ENCODE assay signal across 22 cellular contexts in the genomic region with DNA sequence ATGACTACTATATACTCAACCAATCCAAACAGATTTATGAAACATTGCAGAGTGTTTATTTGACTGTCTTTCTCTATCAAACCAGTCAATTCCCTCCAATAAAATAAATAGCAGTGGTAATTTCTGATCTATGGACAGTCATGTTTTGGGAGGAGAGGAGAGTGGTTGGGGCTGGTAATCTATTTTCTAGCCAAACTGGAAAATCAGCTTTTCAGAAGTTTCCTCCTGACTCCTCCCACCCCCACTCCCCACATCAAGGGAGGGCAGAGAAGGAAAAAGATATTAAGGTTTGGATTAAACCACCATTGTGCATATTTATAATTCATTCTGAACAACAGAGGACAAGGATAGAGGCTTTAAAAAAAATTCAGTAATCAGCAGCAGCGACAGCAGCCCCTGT.
"Had no signal": no experiment of that assay in that cellular context is flagged by ENCODE, and none has a peak within 500 bp of the region (broad histone marks: within the 10 kb centered on the region; RNA-seq: fewer than 3 reads in every experiment).

No MANE protein-coding gene starts in this region.

- H3K27ac Mint-ChIP-seq: activated naive CD8-positive, alpha-beta T cell; dendritic cell treated with granulocyte-macrophage colony-stimulating factor and Interleukin-4, amounts not matched to agents 40 ng/mL and 50 ng/mL, for 4 days; naive B cell; stimulated activated naive CD8-positive, alpha-beta T cell treated with anti-CD3 and anti-CD28 coated beads, Interleukin-15, Interleukin-2, amounts not matched to agents 100 ng/mL and 50 ng/mL, for 24 hours had no signal

- H3K36me3 Mint-ChIP-seq: naive B cell had no signal

- H3K27me3 Mint-ChIP-seq: dendritic cell treated with granulocyte-macrophage colony-stimulating factor and Interleukin-4, amounts not matched to agents 40 ng/mL and 50 ng/mL, for 4 days had no signal

- H3K27ac ChIP-seq: adrenal gland, ascending aorta, brain microvascular endothelial cell, heart left ventricle, lower lobe of right lung, parathyroid adenoma, tibial artery had no signal

- H3K27me3 ChIP-seq: adrenal gland, ascending aorta, brain microvascular endothelial cell, heart left ventricle, tibial artery had no signal

- H3K9me3 Mint-ChIP-seq: dendritic cell treated with granulocyte-macrophage colony-stimulating factor and Interleukin-4, amounts not matched to agents 40 ng/mL and 50 ng/mL, for 4 days; stimulated activated naive CD8-positive, alpha-beta T cell treated with anti-CD3 and anti-CD28 coated beads, Interleukin-15, Interleukin-2, amounts not matched to agents 100 ng/mL and 50 ng/mL, for 24 hours had no signal

- H2AFZ ChIP-seq: parathyroid adenoma had no signal

- ATAC-seq: heart left ventricle, left lobe of liver, lower lobe of right lung, right cardiac atrium had no signal

- H3K4me3 Mint-ChIP-seq: activated naive CD8-positive, alpha-beta T cell; dendritic cell treated with granulocyte-macrophage colony-stimulating factor and Interleukin-4, amounts not matched to agents 40 ng/mL and 50 ng/mL, for 4 days; stimulated activated naive CD8-positive, alpha-beta T cell treated with anti-CD3 and anti-CD28 coated beads, Interleukin-15, Interleukin-2, amounts not matched to agents 100 ng/mL and 50 ng/mL, for 24 hours had no signal

- H3K4me1 ChIP-seq: adrenal gland, ascending aorta, heart left ventricle, lower lobe of right lung, parathyroid adenoma, tibial artery had no signal

- DNase-seq: activated naive CD4-positive, alpha-beta T cell; activated T-cell treated with anti-CD3 and anti-CD28 coated beads, Interleukin-2, amount 50 U/mL, for 1 hour; adrenal gland; brain microvascular endothelial cell; caudate nucleus; effector CD4-positive, alpha-beta T cell; heart left ventricle; kidney; lower lobe of right lung; mesendoderm; naive B cell; nucleus accumbens; right cardiac atrium; stimulated activated CD4-positive, alpha-beta T cell treated with anti-CD3 and anti-CD28 coated beads, Interleukin-4, amount 100 ng/mL, for 4 hours; substantia nigra; tibial artery had no signal

- H3K4me3 ChIP-seq: adrenal gland, ascending aorta, heart left ventricle, lower lobe of right lung, tibial artery had no signal

- H3K36me3 ChIP-seq: adrenal gland, ascending aorta, brain microvascular endothelial cell, heart left ventricle, lower lobe of right lung, tibial artery had no signal

- H3K9me3 ChIP-seq: adrenal gland, lower lobe of right lung had no signal

- H3K79me2 ChIP-seq: parathyroid adenoma had no signal
